8 cellular contexts compared by ENCODE assay signal in genomic region chr11:128318856-128319474, GRCh38.
DNase-seq lines count a peak whose midpoint lies in the region; ATAC-seq and TF ChIP-seq lines count a peak whose summit lies in the region.

No MANE protein-coding gene starts in this region.

- TF ChIP-seq CTCF in ascending aorta (IDR thresholded peaks at IDR 0.05) (no peak), left lung (IDR thresholded peaks at IDR 0.05) (no peak)

- H3K4me1 ChIP-seq in ascending aorta: no peaks in the 10 kb centered on the region
- peaks cover 0 to 20% of the 10 kb centered on the region in 2 donors for H3K4me1 ChIP-seq in left lung

- H3K27ac ChIP-seq in ascending aorta (no peak overlapping the region), left lung (no peak overlapping the region)

- H3K36me3 ChIP-seq in ascending aorta: no peaks in the 10 kb centered on the region
- H3K36me3 ChIP-seq in left lung: no peaks in the 10 kb centered on the region

- H3K9me3 ChIP-seq in ascending aorta (no peaks in the 10 kb centered on the region), left lung (peaks cover 0 to 15% of the 10 kb centered on the region in 2 donors)

- ATAC-seq in GM18870 (IDR thresholded peaks at IDR 0.05; ENCODE audit: unreplicated experiment): peak; percentile 94
- peak; percentile 94 for ATAC-seq in HG03045 (IDR thresholded peaks at IDR 0.05; ENCODE audit: unreplicated experiment)
- no peak for ATAC-seq in left lung

- peak; percentile 82 for DNase-seq in activated CD8-positive, alpha-beta memory T cell treated with anti-CD3 and anti-CD28 coated beads for 24 hours
- DNase-seq in skeletal muscle cell (ENCODE audit: low read depth) (peak; percentile 41), ascending aorta (ENCODE audit: low spot score in 2 of 2) (no peak), NCI-H146 treated with DMSO at 0.1 percent for 48 hours (lab: John Stamatoyannopoulos, UW; ENCODE audit: unreplicated experiment) (no peak), left lung (no peak), NCI-H748 treated with DMSO at 0.1 percent for 48 hours (lab: John Stamatoyannopoulos, UW) (no peak)

- H3K4me3 ChIP-seq in skeletal muscle cell (ENCODE audit: low read depth, low read length) (no peak overlapping the region), ascending aorta (no peak overlapping the region), left lung (no peak overlapping the region)

- intact Hi-C loops in ascending aorta (cut with DNase I) (no loop called here), left lung (cut with DNase I) (no loop called here)

- H3K27me3 ChIP-seq in ascending aorta (no peaks in the 10 kb centered on the region), left lung (no peaks in the 10 kb centered on the region)

Comparison
In these comparisons a context has a peak if more than half of its experiments do, and no peak if none do; other contexts are left out.
1. DNase-seq: peak in activated CD8-positive, alpha-beta memory T cell treated with anti-CD3 and anti-CD28 coated beads for 24 hours (single experiment) and skeletal muscle cell (single experiment); none in ascending aorta (0 of 2), NCI-H146 treated with DMSO at 0.1 percent for 48 hours (single experiment), left lung (0 of 2) and NCI-H748 treated with DMSO at 0.1 percent for 48 hours (single experiment).